Comparison of ENCODE assay signal across 23 cellular contexts in the genomic region with DNA sequence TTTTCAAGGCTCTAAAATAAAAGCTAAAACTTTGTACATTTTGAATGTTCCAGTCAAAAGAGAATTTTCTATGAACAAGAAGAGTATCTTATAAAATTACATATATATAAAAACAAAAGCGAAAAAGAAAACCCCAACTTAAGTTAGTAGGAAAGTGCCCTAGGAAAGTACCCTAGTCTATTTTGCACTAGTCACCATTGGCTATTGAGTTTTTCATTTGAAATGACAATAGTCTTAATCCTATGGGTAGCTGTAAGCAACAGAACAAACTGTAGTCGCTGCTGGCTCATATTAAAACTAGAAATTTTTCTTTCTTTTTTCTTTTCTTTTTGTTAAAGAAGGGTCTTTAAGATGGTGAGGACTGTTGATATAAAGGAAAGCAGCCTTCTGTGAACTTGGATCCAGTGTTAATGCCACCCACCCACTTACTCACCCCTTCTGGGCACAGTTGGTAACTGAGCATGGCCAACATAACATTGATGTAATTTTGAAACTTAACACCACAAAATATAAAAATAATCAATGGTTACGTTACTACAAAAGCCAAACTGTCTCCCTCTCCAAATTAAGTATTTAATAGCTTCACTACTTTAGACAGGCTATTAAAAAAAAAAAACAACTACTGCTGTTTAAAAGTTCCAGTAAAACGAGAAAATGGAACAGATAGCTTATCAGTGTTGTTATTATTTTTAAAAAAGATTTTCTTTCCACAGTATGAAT.
DNase-seq lines count a peak whose midpoint lies in the region; ATAC-seq, FAIRE-seq and TF ChIP-seq lines count a peak whose summit lies in the region.
"Had no signal": no experiment of that assay in that cellular context is flagged by ENCODE, and none has a peak within 500 bp of the region (broad histone marks: within the 10 kb centered on the region; RNA-seq: fewer than 3 reads in every experiment).

No MANE protein-coding gene starts in this region.

- RAD21 ChIA-PET in GM12878 (lab: Charles Lee; ENCODE audit: unreplicated experiment), result interaction anchor here (0.7 to 2.1 kb wide), 4 partner anchors 8 to 23 kb away, joined by 3 to 8 read pairs (median 4); no protein-coding TSS in a partner anchor

- ATAC-seq in activated CD4-positive, alpha-beta T cell treated with anti-CD3 and anti-CD28 coated beads for 36 hours, result peak; percentile 33
- peak; percentile 70 for ATAC-seq in GM12878
- ATAC-seq in stimulated activated effector memory CD8-positive, alpha-beta T cell treated with anti-CD3 and anti-CD28 coated beads, Interleukin-12 subunit alpha, Interleukin-12 subunit beta, amount 100 ng/mL, for 72 hours, result peak; percentile 66
- ATAC-seq: HepG2, K562 had no signal

- no peaks in the 10 kb centered on the region for H4K20me1 ChIP-seq in GM12878 (ENCODE audit: control insufficient read depth, insufficient read depth)

- H3K27ac ChIP-seq in KOPT-K1 (ENCODE audit: low read depth, low read length, poor library complexity, severe bottlenecking), result peak overlapping the region; percentile 56
- peak overlapping the region; percentile 21; the same call in 1 of the 2 replicates for H3K27ac ChIP-seq in GM12878 (ENCODE audit: control insufficient read depth, insufficient read depth)
- H3K27ac ChIP-seq: C4-2B, RWPE1 had no signal

- no peak for FAIRE-seq in GM12878 (lab: Jason Lieb, UNC)
- FAIRE-seq: HepG2, K562 had no signal

- CTCF ChIA-PET in activated CD4-positive, alpha-beta T cell treated with anti-CD3 and anti-CD28 coated beads for 36 hours (lab: Charles Lee), result interaction anchor here (1.4 to 1.6 kb wide), 2 partner anchors 12 to 13 kb away, joined by 3 to 4 read pairs; no protein-coding TSS in a partner anchor
- CTCF ChIA-PET in GM12878 (lab: Yijun Ruan, JAX), result interaction anchor here (0.7 to 3.4 kb wide), 9 partner anchors 10 to 195 kb away, joined by 3 to 13 read pairs (median 5); no protein-coding TSS in a partner anchor

- no peak for TF ChIP-seq EP300 in GM12878 (IDR thresholded peaks at IDR 0.05; ENCODE audit: borderline replicate concordance in 1 of 2, control insufficient read depth in 1 of 2, low read depth in 2 of 2, low read length in 2 of 2)

- no peaks in the 10 kb centered on the region for H3K27me3 ChIP-seq in GM12878 (replicated peaks in 1 of 2; ENCODE audit: control insufficient read depth in 2 of 2, insufficient read depth in 2 of 2, low read length in 1 of 2)

- no peak for TF ChIP-seq CTCF in GM12878 (IDR thresholded peaks at IDR 0.05 in 2 of 3, conservative IDR thresholded peaks at IDR 0.05 in 1 of 3; ENCODE audit: control insufficient read depth in 2 of 3, extremely low read depth in 1 of 3, insufficient read depth in 1 of 3, low read depth in 3 of 3, low read length in 3 of 3)

- H3K9ac ChIP-seq in GM12878 (ENCODE audit: control insufficient read depth, insufficient read depth, low read length), result no peak overlapping the region
- H3K9ac ChIP-seq: SK-N-SH had no signal

- TF ChIP-seq RAD21 in GM12878 (IDR thresholded peaks at IDR 0.05; ENCODE audit: insufficient read depth, low read depth, low read length), result no peak

- peaks cover 9% of the 10 kb centered on the region for H3K4me1 Mint-ChIP-seq in activated CD4-positive, alpha-beta T cell treated with anti-CD3 and anti-CD28 coated beads for 36 hours
- peaks cover 6% of the 10 kb centered on the region for H3K4me1 Mint-ChIP-seq in stimulated activated effector memory CD8-positive, alpha-beta T cell treated with anti-CD3 and anti-CD28 coated beads, Interleukin-12 subunit alpha, Interleukin-12 subunit beta, amount 100 ng/mL, for 72 hours

- H3K9me3 Mint-ChIP-seq in activated CD4-positive, alpha-beta T cell treated with anti-CD3 and anti-CD28 coated beads for 36 hours (ENCODE audit: low read depth), result no peaks in the 10 kb centered on the region
- no peaks in the 10 kb centered on the region for H3K9me3 Mint-ChIP-seq in stimulated activated effector memory CD8-positive, alpha-beta T cell treated with anti-CD3 and anti-CD28 coated beads, Interleukin-12 subunit alpha, Interleukin-12 subunit beta, amount 100 ng/mL, for 72 hours
- H3K9me3 Mint-ChIP-seq: CD8-positive, alpha-beta memory T cell; HFFc6 had no signal

- in situ Hi-C loops in GM12878 (cut with MboI), result no loop called here

- SMC1A ChIA-PET in GM12878 (lab: Charles Lee; ENCODE audit: uncharacterized antibody, unreplicated experiment), result interaction anchor here (0.6 to 2.0 kb wide), 12 partner anchors 8 to 184 kb away, joined by 3 to 9 read pairs (median 3); no protein-coding TSS in a partner anchor

- no peak overlapping the region for H3K27ac Mint-ChIP-seq in activated CD4-positive, alpha-beta T cell treated with anti-CD3 and anti-CD28 coated beads for 36 hours
- H3K27ac Mint-ChIP-seq in stimulated activated effector memory CD8-positive, alpha-beta T cell treated with anti-CD3 and anti-CD28 coated beads, Interleukin-12 subunit alpha, Interleukin-12 subunit beta, amount 100 ng/mL, for 72 hours, result no peak overlapping the region
- H3K27ac Mint-ChIP-seq: HFFc6 had no signal

- no peak overlapping the region for H2AFZ ChIP-seq in GM12878 (ENCODE audit: control insufficient read depth, low read depth, low read length)

- H3K4me3 ChIP-seq in GM12878, result no peak overlapping the region
- H3K4me3 ChIP-seq: K562 had no signal

- H3K4me2 ChIP-seq in GM12878 (ENCODE audit: control insufficient read depth, insufficient read depth), result peak overlapping the region; percentile 28
- H3K4me2 ChIP-seq: SK-N-SH had no signal

- intact Hi-C loops in activated CD4-positive, alpha-beta T cell treated with anti-CD3 and anti-CD28 coated beads for 36 hours (cut with DNase I, micrococcal nuclease), result loop anchor here in 1 of 2 experiments (5.0 to 10.0 kb wide), 2 partner anchors 175 to 353 kb away; partner anchors contain the start of gene EIF4G3
- intact Hi-C loops in GM12878 (cut with micrococcal nuclease; ENCODE audit: unreplicated experiment), result loop anchor here (10.0 kb wide), 1 partner anchor 175 kb away; the partner anchor contains the start of gene EIF4G3

- no peak overlapping the region for H3K4me3 Mint-ChIP-seq in activated CD4-positive, alpha-beta T cell treated with anti-CD3 and anti-CD28 coated beads for 36 hours
- no peak overlapping the region for H3K4me3 Mint-ChIP-seq in stimulated activated effector memory CD8-positive, alpha-beta T cell treated with anti-CD3 and anti-CD28 coated beads, Interleukin-12 subunit alpha, Interleukin-12 subunit beta, amount 100 ng/mL, for 72 hours
- H3K4me3 Mint-ChIP-seq: CD8-positive, alpha-beta memory T cell; HFFc6 had no signal

- WGBS in GM12878 (ENCODE audit: insufficient coverage, insufficient replicate concordance, low lambda C conversion rate, missing lambda C conversion rate), result 85% methylated on average over 4 of the region's 4 CpGs

- POLR2A ChIA-PET in activated CD4-positive, alpha-beta T cell treated with anti-CD3 and anti-CD28 coated beads for 36 hours (lab: Charles Lee), result interaction anchor here (0.7 kb wide), 1 partner anchor 294 kb away, joined by 3 read pairs; no protein-coding TSS in a partner anchor
- POLR2A ChIA-PET in GM12878 (lab: Charles Lee), result interaction anchor here (0.7 to 0.9 kb wide), 2 partner anchors 38 to 129 kb away, joined by 3 to 6 read pairs; no protein-coding TSS in a partner anchor

- no peaks in the 10 kb centered on the region; the same call in 1 of the 2 replicates for H3K79me2 ChIP-seq in GM12878 (ENCODE audit: control insufficient read depth, insufficient read depth, low read length)

- H3K9me3 ChIP-seq in KOPT-K1 (ENCODE audit: insufficient read depth, low read length, poor library complexity, severe bottlenecking) (no peaks in the 10 kb centered on the region), GM12878 (replicated peaks; ENCODE audit: control insufficient read depth, insufficient read depth, low read length) (no peaks in the 10 kb centered on the region)
- H3K9me3 ChIP-seq: SK-N-SH had no signal

- H3K36me3 Mint-ChIP-seq in activated CD4-positive, alpha-beta T cell treated with anti-CD3 and anti-CD28 coated beads for 36 hours (ENCODE audit: low read depth), result peaks cover 4% of the 10 kb centered on the region
- peaks cover 7% of the 10 kb centered on the region for H3K36me3 Mint-ChIP-seq in stimulated activated effector memory CD8-positive, alpha-beta T cell treated with anti-CD3 and anti-CD28 coated beads, Interleukin-12 subunit alpha, Interleukin-12 subunit beta, amount 100 ng/mL, for 72 hours

- BruUV-seq in GM12878 (replicated peaks; lab: Mats Ljungman, UMichigan), result no TSS peak

- no peak for TF ChIP-seq POLR2A in GM12878 (IDR thresholded peaks at IDR 0.05; ENCODE audit: low read depth, low read length)

- DNase-seq in activated CD4-positive, alpha-beta T cell treated with anti-CD3 and anti-CD28 coated beads for 36 hours, result no peak
- no peak for DNase-seq in activated CD4-positive, alpha-beta T cell treated with anti-CD3 and anti-CD28 coated beads, Interleukin-2, amount 50 U/mL, for 48 hours
- DNase-seq in GM12878 (ENCODE audit: low read depth, low spot score), result no peak
- DNase-seq in stimulated activated effector memory CD8-positive, alpha-beta T cell treated with anti-CD3 and anti-CD28 coated beads, Interleukin-12 subunit alpha, Interleukin-12 subunit beta, amount 100 ng/mL, for 72 hours (ENCODE audit: low spot score in 2 of 2), result no peak
- DNase-seq in GM19240 (ENCODE audit: insufficient read length, low spot score), result no peak
- no peak for DNase-seq in UCSD-AML1 (lab: John Stamatoyannopoulos, UW; ENCODE audit: unreplicated experiment)
- DNase-seq: Calu3; CD8-positive, alpha-beta memory T cell; DMS153; H7; HFFc6; NCI-H1105 treated with DMSO at 0.1 percent for 48 hours; NCI-H2081; NCI-H446; NCI-H526; NK-92 treated with Interleukin-12 subunit alpha and Interleukin-12 subunit beta, amount 100 ng/mL, for 24 hours; SHP77 treated with DMSO at 0.1 percent for 48 hours; SK-N-SH had no signal

- H3K27me3 Mint-ChIP-seq in activated CD4-positive, alpha-beta T cell treated with anti-CD3 and anti-CD28 coated beads for 36 hours, result no peaks in the 10 kb centered on the region
- H3K27me3 Mint-ChIP-seq: CD8-positive, alpha-beta memory T cell had no signal

- no peaks in the 10 kb centered on the region for H3K36me3 ChIP-seq in KOPT-K1 (ENCODE audit: insufficient read depth, low read length)
- H3K36me3 ChIP-seq in GM12878 (ENCODE audit: control insufficient read depth in 2 of 2, insufficient read depth in 2 of 2, low read length in 1 of 2), result peaks cover 0 to 3% of the 10 kb centered on the region in 2 experiments; a peak in 1 of 4 replicates

- H3K4me1 ChIP-seq in GM12878 (ENCODE audit: control insufficient read depth, insufficient read depth, low read length), result peaks cover 12% of the 10 kb centered on the region
